8 cellular contexts compared by ENCODE assay signal in genomic region chr12:62760779-62761178, GRCh38.
DNase-seq lines count a peak whose midpoint lies in the region; ATAC-seq and TF ChIP-seq lines count a peak whose summit lies in the region.

No MANE protein-coding gene starts in this region.

- DNase-seq in GM10248 (ENCODE audit: extremely low spot score) (peak; percentile 27), fibroblast of villous mesenchyme (ENCODE audit: low read depth) (peak; percentile 87), NCI-H2227 (lab: John Stamatoyannopoulos, UW; ENCODE audit: unreplicated experiment) (no peak), NCI-H1092 (lab: John Stamatoyannopoulos, UW) (no peak), head of caudate nucleus (no peak)
- no peak for DNase-seq in activated CD4-positive, alpha-beta T cell treated with anti-CD3 and anti-CD28 coated beads for 4 hours

- no peak overlapping the region for H3K4me3 ChIP-seq in fibroblast of villous mesenchyme (ENCODE audit: low read depth, low read length)

- POLR2A ChIA-PET in GM10248 (lab: Yijun Ruan, JAX) = no interaction called here

- no peak for TF ChIP-seq CTCF in GM10248 (IDR thresholded peaks at IDR 0.05; ENCODE audit: control extremely low read depth, extremely low read depth, low read depth, missing control alignments)
- no peak for TF ChIP-seq CTCF in fibroblast of villous mesenchyme (IDR thresholded peaks at IDR 0.05; ENCODE audit: insufficient read depth, low read depth, low read length)

- CTCF ChIA-PET in GM10248 (lab: Yijun Ruan, JAX) = no interaction called here

- intact Hi-C loops in head of caudate nucleus (cut with DNase I) = no loop called here

- ATAC-seq in GM21447 (IDR thresholded peaks at IDR 0.05; ENCODE audit: unreplicated experiment) (peak; percentile 99), HG03457 (IDR thresholded peaks at IDR 0.05; ENCODE audit: unreplicated experiment) (peak; percentile 99)

Comparison
In these comparisons a context has a peak if more than half of its experiments do, and no peak if none do; other contexts are left out.
1. DNase-seq: peak in GM10248 (single experiment) and fibroblast of villous mesenchyme (single experiment); none in NCI-H2227 (single experiment), NCI-H1092 (single experiment), activated CD4-positive, alpha-beta T cell treated with anti-CD3 and anti-CD28 coated beads for 4 hours (0 of 2) and head of caudate nucleus (0 of 42).